In genomic region chr3:171833775-171834460, GRCh38 we compare ENCODE assay signal across 9 cellular contexts. TPM values are rescaled to one million over a fixed set of nuclear protein-coding genes. Genes with fewer than 3 reads are reported as not detected.
DNase-seq lines count a peak whose midpoint lies in the region; ATAC-seq and TF ChIP-seq lines count a peak whose summit lies in the region.
"Had no signal": no experiment of that assay in that cellular context is flagged by ENCODE, and none has a peak within 500 bp of the region (broad histone marks: within the 10 kb centered on the region; RNA-seq: fewer than 3 reads in every experiment).

No MANE protein-coding gene starts in this region.

- WGBS in gastroesophageal sphincter (ENCODE audit: low coverage in 1 of 2), 2 donors, result 14 to 21% methylated on average over 3 of the region's 3 CpGs
- 32 to 34% methylated on average over 3 of the region's 3 CpGs for WGBS in aorta, 2 donors

- no peaks in the 10 kb centered on the region for H3K36me3 ChIP-seq in gastroesophageal sphincter
- no peaks in the 10 kb centered on the region for H3K36me3 ChIP-seq in aorta (ENCODE audit: control insufficient read depth in 1 of 2, insufficient read depth in 2 of 2, low read length in 1 of 2)

- H3K27ac ChIP-seq in gastroesophageal sphincter (peak overlapping the region in 2 of 4 donors; percentile 18 to 24), substantia nigra (ENCODE audit: low read depth, low read length, poor library complexity, severe bottlenecking) (peak overlapping the region; percentile 49), aorta (ENCODE audit: low read depth in 1 of 2, low read length in 2 of 2) (no peak overlapping the region)

- intact Hi-C loops in aorta (cut with DNase I), result loop anchor here in 1 of 2 donors (10.0 kb wide), 1 partner anchor 201 kb away; the partner anchor contains the start of gene FNDC3B

- H3K9me3 ChIP-seq in gastroesophageal sphincter (no peaks in the 10 kb centered on the region), aorta (ENCODE audit: control insufficient read depth, low read length) (no peaks in the 10 kb centered on the region)

- DNase-seq in NCI-H1417 (lab: John Stamatoyannopoulos, UW) (peak in 2 of 3 experiments; percentile 18 to 61), NCI-H1417 treated with DMSO at 0.1 percent for 48 hours (lab: John Stamatoyannopoulos, UW) (no peak), RKO (ENCODE audit: low spot score) (peak; percentile 65), substantia nigra (lab: John Stamatoyannopoulos, UW) (no peak), aorta (no peak)
- no peak for DNase-seq in stimulated activated CD4-positive, alpha-beta T cell treated with anti-CD3 and anti-CD28 coated beads, Interleukin-1b, Interleukin-23, amount 100 ng/mL, for 48 hours

- H3K4me1 ChIP-seq in gastroesophageal sphincter, result peaks cover 9 to 51% (median 14%) of the 10 kb centered on the region in 3 donors
- peaks cover 0 to 3% of the 10 kb centered on the region in 2 donors for H3K4me1 ChIP-seq in aorta (ENCODE audit: control insufficient read depth in 1 of 2, insufficient read depth in 2 of 2, low read length in 2 of 2)

- TF ChIP-seq EP300 in gastroesophageal sphincter (IDR thresholded peaks at IDR 0.05), result no peak

- TF ChIP-seq CTCF in gastroesophageal sphincter (IDR thresholded peaks at IDR 0.05), result peak; percentile 11 to 50 (median 44)

- ATAC-seq in HG03103 (IDR thresholded peaks at IDR 0.05; ENCODE audit: low read depth, unreplicated experiment) (peak; percentile 67), gastroesophageal sphincter (no peak), aorta (ENCODE audit: low FRiP score) (no peak)

- no peak overlapping the region for H3K4me3 ChIP-seq in gastroesophageal sphincter
- no peak overlapping the region for H3K4me3 ChIP-seq in aorta (ENCODE audit: low read length in 2 of 2)

- H3K27me3 ChIP-seq in gastroesophageal sphincter (no peaks in the 10 kb centered on the region), aorta (ENCODE audit: control insufficient read depth in 1 of 2, insufficient read depth in 2 of 2, low read length in 1 of 2) (no peaks in the 10 kb centered on the region)

- TF ChIP-seq POLR2A in gastroesophageal sphincter (IDR thresholded peaks at IDR 0.05), result no peak

RNA-seq across cellular contexts. Expression of gene TMEM212, which starts 9.2 kb away (rescaled TPM):
- not detected for total RNA-seq in gastroesophageal sphincter
- not detected for total RNA-seq in aorta
- not detected for polyA plus RNA-seq in aorta
- total RNA-seq: CD4-positive, CD25-positive, alpha-beta regulatory T cell had no signal
- polyA plus RNA-seq: CD4-positive, CD25-positive, alpha-beta regulatory T cell had no signal

RNA-seq across cellular contexts. Expression of gene PLD1, which starts 23.6 kb away (rescaled TPM):
- total RNA-seq in gastroesophageal sphincter (10 to 100 TPM in 3 of 4 donors, 1 to 10 TPM in 1; 7.0 to 17.1 (median 13.6) TPM), aorta (10 to 100 TPM; 23.1 to 41.3 TPM)
- polyA plus RNA-seq in aorta, result 10 to 100 TPM; 19.1 to 28.2 TPM

Comparison
In these comparisons a context has a peak if more than half of its experiments do, and no peak if none do; other contexts are left out.
1. DNase-seq: peak in NCI-H1417 (2 of 3) and RKO (single experiment); none in NCI-H1417 treated with DMSO at 0.1 percent for 48 hours (single experiment), substantia nigra (0 of 49), aorta (0 of 2) and stimulated activated CD4-positive, alpha-beta T cell treated with anti-CD3 and anti-CD28 coated beads, Interleukin-1b, Interleukin-23, amount 100 ng/mL, for 48 hours (single experiment).